21 cellular contexts compared by ENCODE assay signal in the genomic region with DNA sequence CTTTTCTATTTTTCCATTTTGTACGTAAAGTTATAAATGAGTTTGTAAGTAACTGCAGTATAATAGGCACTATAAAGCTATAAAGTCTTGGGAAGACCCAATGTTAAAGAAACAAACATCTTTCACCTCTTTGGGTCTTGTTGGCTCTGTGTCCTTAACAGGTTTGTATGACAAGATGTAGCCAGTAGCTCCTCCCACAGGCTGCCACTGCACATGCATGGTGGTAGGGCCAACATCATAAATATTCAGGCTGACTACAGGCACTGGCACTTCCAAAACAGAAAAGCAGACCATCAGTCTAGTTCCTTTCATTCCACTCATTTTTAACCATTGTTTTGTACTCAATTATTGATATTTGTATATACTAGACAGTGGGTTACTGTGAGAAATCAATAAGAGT. TPM values are rescaled to one million over a fixed set of nuclear protein-coding genes. Genes with fewer than 3 reads are reported as not detected.
"Had no signal": no experiment of that assay in that cellular context is flagged by ENCODE, and none has a peak within 500 bp of the region (broad histone marks: within the 10 kb centered on the region; RNA-seq: fewer than 3 reads in every experiment).

No MANE protein-coding gene starts in this region.

- ATAC-seq: activated naive CD4-positive, alpha-beta T cell treated with anti-CD3 and anti-CD28 coated beads, Interleukin-2, amount 50 U/mL, for 72 hours; activated T-cell treated with anti-CD3 and anti-CD28 coated beads, Interleukin-2, amount 50 U/mL, for 72 hours; left lobe of liver; T-cell had no signal

- H3K4me1 Mint-ChIP-seq: nephron progenitor cell, T-cell had no signal

- H3K27ac ChIP-seq: adrenal gland, hepatocyte, prostate gland, right atrium auricular region, thyroid gland had no signal

- H3K36me3 Mint-ChIP-seq: T-cell had no signal

- H3K4me3 Mint-ChIP-seq: activated CD4-positive, alpha-beta T cell treated with anti-CD3 and anti-CD28 coated beads, Interleukin-2, amount 10 ng/mL, durations not matched to agents 24 days and 14 days; activated T-cell treated with anti-CD3 and anti-CD28 coated beads, Interleukin-2, amount 50 U/mL, for 72 hours; nephron progenitor cell; T-cell had no signal

- H3K9me3 ChIP-seq: adrenal gland, prostate gland, right atrium auricular region, thyroid gland had no signal

- H2AFZ ChIP-seq: hepatocyte had no signal

- H3K27me3 ChIP-seq: adrenal gland, hepatocyte, right atrium auricular region, thyroid gland had no signal

- DNase-seq: activated CD4-positive, alpha-beta T cell treated with anti-CD3 and anti-CD28 coated beads, Interleukin-2, amount 10 ng/mL, durations not matched to agents 24 days and 14 days; activated CD4-positive, CD25-positive, alpha-beta regulatory T cell; activated CD8-positive, alpha-beta memory T cell treated with anti-CD3 and anti-CD28 coated beads, Interleukin-2, amount 50 U/mL, for 4 hours; activated effector memory CD4-positive, alpha-beta T cell treated with anti-CD3 and anti-CD28 coated beads, Interleukin-2, amount 50 U/mL, for 16 hours; activated T-cell treated with anti-CD3 and anti-CD28 coated beads, Interleukin-2, amount 50 U/mL, for 72 hours; adrenal gland; cerebellar nuclear complex; effector CD4-positive, alpha-beta T cell; mammary epithelial cell; nephron progenitor cell; stimulated activated CD4-positive, alpha-beta T cell treated with anti-CD3 and anti-CD28 coated beads, Interleukin-12 subunit alpha, Interleukin-12 subunit beta, amount 100 ng/mL, for 4 hours; stimulated activated CD4-positive, alpha-beta T cell treated with anti-CD3 and anti-CD28 coated beads, Interleukin-1b, Interleukin-23, amount 100 ng/mL, for 48 hours; stimulated activated CD8-positive, alpha-beta memory T cell treated with anti-CD3 and anti-CD28 coated beads, Interleukin-4, amount 100 ng/mL, for 48 hours; stimulated activated naive CD4-positive, alpha-beta T cell treated with Interleukin-2 at 50 U/mL for 16 hours; T-cell had no signal

- H3K4me3 ChIP-seq: adrenal gland, hepatocyte, prostate gland, right atrium auricular region, thyroid gland had no signal

- H3K4me2 ChIP-seq: hepatocyte had no signal

- H3K9me3 Mint-ChIP-seq: nephron progenitor cell, T-cell had no signal

- H3K79me2 ChIP-seq: hepatocyte had no signal

- H3K36me3 ChIP-seq: adrenal gland, prostate gland, right atrium auricular region, thyroid gland had no signal

- H3K4me1 ChIP-seq: prostate gland had no signal

- H3K27ac Mint-ChIP-seq: activated CD4-positive, alpha-beta T cell treated with anti-CD3 and anti-CD28 coated beads, Interleukin-2, amount 10 ng/mL, durations not matched to agents 24 days and 14 days; activated naive CD4-positive, alpha-beta T cell treated with anti-CD3 and anti-CD28 coated beads, Interleukin-2, amount 50 U/mL, for 72 hours; activated T-cell treated with anti-CD3 and anti-CD28 coated beads, Interleukin-2, amount 50 U/mL, for 72 hours; nephron progenitor cell; T-cell had no signal

RNA-seq across cellular contexts. Expression of a gene that starts 59.9 kb away (rescaled TPM):
- total RNA-seq: activated T-cell treated with anti-CD3 and anti-CD28 coated beads, Interleukin-2, amount 50 U/mL, for 72 hours had no signal
